In the genomic region with DNA sequence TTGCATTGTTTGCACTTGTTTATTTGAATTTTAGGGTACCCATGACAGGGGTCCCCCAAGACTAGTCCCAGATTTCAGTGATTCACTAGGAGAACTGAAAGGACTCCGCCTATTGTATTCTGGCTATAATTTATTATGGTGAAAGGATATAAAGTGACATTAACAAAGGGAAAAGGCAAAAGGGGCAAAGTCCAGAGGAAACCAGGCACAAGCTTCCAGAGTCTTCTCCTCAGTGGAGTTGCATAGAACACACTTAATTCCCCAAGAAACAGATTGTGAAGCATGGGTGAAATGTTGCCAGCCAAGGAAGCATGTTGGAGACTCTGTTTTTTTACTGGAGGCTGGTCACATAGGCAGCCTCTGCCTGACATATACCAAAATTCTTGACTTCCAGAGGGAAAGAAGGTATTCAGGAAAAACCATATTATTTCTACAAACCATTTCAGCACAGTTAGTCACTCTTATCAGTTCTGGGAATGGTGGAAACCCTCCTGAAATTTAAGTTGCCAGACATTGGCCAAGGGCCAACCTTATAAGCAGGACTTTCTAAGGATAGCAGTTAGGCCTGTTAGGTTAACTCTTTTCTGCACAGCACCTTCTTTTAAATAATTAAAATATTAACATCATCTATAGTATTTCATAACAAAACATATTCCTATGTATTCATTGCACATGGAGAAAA, we compare ENCODE assay signal across 24 cellular contexts.
"Had no signal": no experiment of that assay in that cellular context is flagged by ENCODE, and none has a peak within 500 bp of the region (broad histone marks: within the 10 kb centered on the region; RNA-seq: fewer than 3 reads in every experiment).

No MANE protein-coding gene starts in this region.

- H3K9me3 ChIP-seq: lower lobe of right lung, testis, vagina had no signal

- H2AFZ ChIP-seq: parathyroid adenoma had no signal

- H3K4me3 ChIP-seq: heart right ventricle, lower lobe of right lung, testis, vagina had no signal

- H3K79me2 ChIP-seq: parathyroid adenoma had no signal

- H3K27ac ChIP-seq: heart right ventricle, lower lobe of right lung, parathyroid adenoma, testis, vagina, VCaP had no signal

- H3K27me3 ChIP-seq: heart right ventricle, testis, vagina had no signal

- DNase-seq: activated CD4-positive, alpha-beta memory T cell treated with anti-CD3 and anti-CD28 coated beads, Interleukin-2, amount 10 ng/mL, durations not matched to agents 7 days and 5 days; activated CD4-positive, alpha-beta T cell treated with anti-CD3 and anti-CD28 coated beads, Interleukin-2, amount 10 ng/mL, durations not matched to agents 24 days and 14 days; activated gamma-delta T cell; activated T-cell treated with anti-CD3 and anti-CD28 coated beads, Interleukin-2, amount 50 U/mL, for 72 hours; cortex of kidney; erythroblast; heart right ventricle; islet precursor cell; left cardiac atrium; lower lobe of right lung; mesendoderm; naive B cell; nucleus accumbens; stimulated activated CD4-positive, alpha-beta T cell treated with anti-CD3 and anti-CD28 coated beads, Interleukin-2, amount 100 ng/mL, for 48 hours; stimulated activated CD8-positive, alpha-beta memory T cell treated with anti-CD3 and anti-CD28 coated beads, Interleukin-4, amount 100 ng/mL, for 48 hours; stimulated activated naive CD4-positive, alpha-beta T cell; T-helper 2 cell; testis had no signal

- H3K4me1 ChIP-seq: parathyroid adenoma, testis, vagina had no signal

- ATAC-seq: activated CD4-positive, CD25-positive, alpha-beta regulatory T cell treated with anti-CD3 and anti-CD28 coated beads, Interleukin-2, amount 50 U/mL, for 24 hours; activated T-cell treated with anti-CD3 and anti-CD28 coated beads, Interleukin-2, amount 50 U/mL, for 72 hours; heart right ventricle; left cardiac atrium; lower lobe of right lung; sciatic nerve had no signal

- FAIRE-seq: endometrium had no signal

- H3K9ac ChIP-seq: parathyroid adenoma had no signal
